18 cellular contexts compared by ENCODE assay signal in genomic region chr19:7729831-7730285, GRCh38. TPM values are rescaled to one million over a fixed set of nuclear protein-coding genes. Genes with fewer than 3 reads are reported as not detected.
DNase-seq lines count a peak whose midpoint lies in the region; ATAC-seq and TF ChIP-seq lines count a peak whose summit lies in the region.
"Had no signal": no experiment of that assay in that cellular context is flagged by ENCODE, and none has a peak within 500 bp of the region (broad histone marks: within the 10 kb centered on the region; RNA-seq: fewer than 3 reads in every experiment).

No MANE protein-coding gene starts in this region.

- intact Hi-C loops in esophagus squamous epithelium (cut with DNase I), result no loop called here
- intact Hi-C loops in vagina (cut with DNase I), result no loop called here

- H3K9me3 ChIP-seq in esophagus squamous epithelium (no peaks in the 10 kb centered on the region), vagina (no peaks in the 10 kb centered on the region)
- H3K9me3 ChIP-seq: left ventricle myocardium inferior, prostate gland had no signal

- H3K27ac ChIP-seq in esophagus squamous epithelium, result no peak overlapping the region
- no peak overlapping the region for H3K27ac ChIP-seq in vagina
- H3K27ac ChIP-seq: 22Rv1, HL-60, left ventricle myocardium inferior, prostate gland had no signal

- 6 to 8% methylated on average over 2 to 6 of the region's 34 CpGs for WGBS in esophagus squamous epithelium, 2 donors

- ATAC-seq in memory B cell (ENCODE audit: low read depth) (peak; percentile 67), omental fat pad (ENCODE audit: low FRiP score) (no peak)

- H3K4me1 Mint-ChIP-seq in activated naive CD8-positive, alpha-beta T cell treated with anti-CD3 and anti-CD28 coated beads for 36 hours, result peaks cover 7% of the 10 kb centered on the region
- H3K4me1 Mint-ChIP-seq in memory B cell, result peaks cover 15% of the 10 kb centered on the region

- DNase-seq in DMS79 treated with DMSO at 0.1 percent for 48 hours (lab: John Stamatoyannopoulos, UW) (peak; percentile 26), DMS79 (lab: John Stamatoyannopoulos, UW) (no peak), GM20000 (ENCODE audit: low spot score) (peak; percentile 55), memory B cell (ENCODE audit: low spot score in 2 of 2) (no peak), omental fat pad (ENCODE audit: low spot score) (no peak), esophagus squamous epithelium (lab: John Stamatoyannopoulos, UW) (no peak), vagina (ENCODE audit: extremely low spot score in 2 of 2) (no peak)
- no peak for DNase-seq in activated naive CD8-positive, alpha-beta T cell treated with anti-CD3 and anti-CD28 coated beads for 36 hours
- DNase-seq: cortex of kidney, Kasumi-1, left ventricle myocardium inferior, NCI-H187 had no signal

- H3K4me3 ChIP-seq in esophagus squamous epithelium, result peak overlapping the region in 1 of 4 donors; percentile 15
- H3K4me3 ChIP-seq in vagina, result no peak overlapping the region
- H3K4me3 ChIP-seq: left ventricle myocardium inferior, prostate gland had no signal

- H3K27ac Mint-ChIP-seq in activated naive CD8-positive, alpha-beta T cell treated with anti-CD3 and anti-CD28 coated beads for 36 hours, result no peak overlapping the region
- peak overlapping the region; percentile 75 for H3K27ac Mint-ChIP-seq in memory B cell
- H3K27ac Mint-ChIP-seq: activated T-helper 1 cell treated with anti-CD3 and anti-CD28 coated beads, Interleukin-12 subunit alpha, Interleukin-12 subunit beta, Interleukin-2, Interleukin-4 antibody, amounts not matched to agents 30 ng/mL and 10 ng/mL and 1 ng/mL, durations not matched to agents 14 hours and 24 hours and 36 hours; T-helper 1 cell treated with Interleukin-12 subunit alpha and Interleukin-12 subunit beta and Interleukin-4 antibody, amounts not matched to agents 30 μg/mL and 1 μg/mL, for 36 hours had no signal

- TF ChIP-seq CTCF in GM20000 (IDR thresholded peaks at IDR 0.05; ENCODE audit: extremely low read depth, missing control alignments), result no peak
- TF ChIP-seq CTCF in omental fat pad (IDR thresholded peaks at IDR 0.05), result no peak
- TF ChIP-seq CTCF in esophagus squamous epithelium (IDR thresholded peaks at IDR 0.05), result no peak
- TF ChIP-seq CTCF in vagina (IDR thresholded peaks at IDR 0.05), result no peak

- TF ChIP-seq POLR2A in esophagus squamous epithelium (IDR thresholded peaks at IDR 0.05), result no peak
- no peak for TF ChIP-seq POLR2A in vagina (IDR thresholded peaks at IDR 0.05)

- H3K36me3 Mint-ChIP-seq in activated naive CD8-positive, alpha-beta T cell treated with anti-CD3 and anti-CD28 coated beads for 36 hours, result no peaks in the 10 kb centered on the region
- H3K36me3 Mint-ChIP-seq in memory B cell, result peaks cover 3% of the 10 kb centered on the region

- no peaks in the 10 kb centered on the region for H3K9me3 Mint-ChIP-seq in activated naive CD8-positive, alpha-beta T cell treated with anti-CD3 and anti-CD28 coated beads for 36 hours
- H3K9me3 Mint-ChIP-seq in memory B cell, result no peaks in the 10 kb centered on the region
- H3K9me3 Mint-ChIP-seq: activated T-helper 1 cell treated with anti-CD3 and anti-CD28 coated beads, Interleukin-12 subunit alpha, Interleukin-12 subunit beta, Interleukin-2, Interleukin-4 antibody, amounts not matched to agents 30 ng/mL and 10 ng/mL and 1 ng/mL, durations not matched to agents 14 hours and 24 hours and 36 hours; T-helper 1 cell treated with Interleukin-12 subunit alpha and Interleukin-12 subunit beta and Interleukin-4 antibody, amounts not matched to agents 30 μg/mL and 1 μg/mL, for 36 hours had no signal

- peaks cover 49% of the 10 kb centered on the region for H3K27me3 Mint-ChIP-seq in activated naive CD8-positive, alpha-beta T cell treated with anti-CD3 and anti-CD28 coated beads for 36 hours
- peaks cover 22% of the 10 kb centered on the region for H3K27me3 Mint-ChIP-seq in memory B cell

- H3K36me3 ChIP-seq in esophagus squamous epithelium, result no peaks in the 10 kb centered on the region
- H3K36me3 ChIP-seq in vagina, result no peaks in the 10 kb centered on the region
- H3K36me3 ChIP-seq: left ventricle myocardium inferior, prostate gland had no signal

- peaks cover 5 to 92% (median 12%) of the 10 kb centered on the region in 4 donors for H3K27me3 ChIP-seq in esophagus squamous epithelium
- H3K27me3 ChIP-seq in vagina, result peaks cover 7% of the 10 kb centered on the region

- H3K4me1 ChIP-seq in esophagus squamous epithelium, result peaks cover 0 to 8% (median 3%) of the 10 kb centered on the region in 3 donors
- no peaks in the 10 kb centered on the region for H3K4me1 ChIP-seq in vagina
- H3K4me1 ChIP-seq: left ventricle myocardium inferior, prostate gland had no signal

- H3K4me3 Mint-ChIP-seq in activated naive CD8-positive, alpha-beta T cell treated with anti-CD3 and anti-CD28 coated beads for 36 hours, result peak overlapping the region; percentile 25
- H3K4me3 Mint-ChIP-seq in memory B cell, result peak overlapping the region; percentile 66
- H3K4me3 Mint-ChIP-seq: activated T-helper 1 cell treated with anti-CD3 and anti-CD28 coated beads, Interleukin-12 subunit alpha, Interleukin-12 subunit beta, Interleukin-2, Interleukin-4 antibody, amounts not matched to agents 30 ng/mL and 10 ng/mL and 1 ng/mL, durations not matched to agents 14 hours and 24 hours and 36 hours; T-helper 1 cell treated with Interleukin-12 subunit alpha and Interleukin-12 subunit beta and Interleukin-4 antibody, amounts not matched to agents 30 μg/mL and 1 μg/mL, for 36 hours had no signal

RNA-seq across cellular contexts. Expression of gene CLEC4G, which starts 2.1 kb away (rescaled TPM):
- total RNA-seq in activated naive CD8-positive, alpha-beta T cell treated with anti-CD3 and anti-CD28 coated beads for 36 hours, result not detected
- 1 to 10 TPM; 2.3 to 9.3 (median 6.0) TPM for total RNA-seq in omental fat pad
- total RNA-seq in esophagus squamous epithelium, result 1 to 10 TPM in 2 of 4 donors, under 1 TPM in 1, not detected in 1; 0.18 to 3.2 (median 1.1) TPM
- total RNA-seq in vagina, result 0.98 TPM
- total RNA-seq: activated T-helper 1 cell treated with anti-CD3 and anti-CD28 coated beads, Interleukin-12 subunit alpha, Interleukin-12 subunit beta, Interleukin-2, Interleukin-4 antibody, amounts not matched to agents 30 ng/mL and 10 ng/mL and 1 ng/mL, durations not matched to agents 14 hours and 24 hours and 36 hours had no signal

RNA-seq across cellular contexts. Expression of gene CD209, which starts 17.5 kb away (rescaled TPM):
- not detected for total RNA-seq in activated naive CD8-positive, alpha-beta T cell treated with anti-CD3 and anti-CD28 coated beads for 36 hours
- total RNA-seq in omental fat pad (10 to 100 TPM; 12.7 to 21.8 (median 17.2) TPM), esophagus squamous epithelium (1 to 10 TPM in 2 of 4 donors, under 1 TPM in 1, not detected in 1; 0.40 to 4.9 (median 4.0) TPM), vagina (8.8 TPM)
- total RNA-seq: activated T-helper 1 cell treated with anti-CD3 and anti-CD28 coated beads, Interleukin-12 subunit alpha, Interleukin-12 subunit beta, Interleukin-2, Interleukin-4 antibody, amounts not matched to agents 30 ng/mL and 10 ng/mL and 1 ng/mL, durations not matched to agents 14 hours and 24 hours and 36 hours had no signal

RNA-seq across cellular contexts. Expression of gene FCER2, which starts 27.9 kb away (rescaled TPM):
- total RNA-seq in activated naive CD8-positive, alpha-beta T cell treated with anti-CD3 and anti-CD28 coated beads for 36 hours, result 1 to 10 TPM; 1.5 to 1.7 TPM
- total RNA-seq in omental fat pad, result 1 to 10 TPM in 2 of 4 donors, under 1 TPM in 2; 0.65 to 1.8 (median 1.0) TPM
- not detected for total RNA-seq in esophagus squamous epithelium
- not detected for total RNA-seq in vagina
- total RNA-seq: activated T-helper 1 cell treated with anti-CD3 and anti-CD28 coated beads, Interleukin-12 subunit alpha, Interleukin-12 subunit beta, Interleukin-2, Interleukin-4 antibody, amounts not matched to agents 30 ng/mL and 10 ng/mL and 1 ng/mL, durations not matched to agents 14 hours and 24 hours and 36 hours had no signal

RNA-seq across cellular contexts. Expression of gene CLEC4M, which starts 33.2 kb away (rescaled TPM):
- not detected for total RNA-seq in activated naive CD8-positive, alpha-beta T cell treated with anti-CD3 and anti-CD28 coated beads for 36 hours
- under 1 TPM in 2 of 4 donors, not detected in 2; 0.56 to 0.93 TPM for total RNA-seq in omental fat pad
- total RNA-seq in esophagus squamous epithelium, result not detected
- not detected for total RNA-seq in vagina
- total RNA-seq: activated T-helper 1 cell treated with anti-CD3 and anti-CD28 coated beads, Interleukin-12 subunit alpha, Interleukin-12 subunit beta, Interleukin-2, Interleukin-4 antibody, amounts not matched to agents 30 ng/mL and 10 ng/mL and 1 ng/mL, durations not matched to agents 14 hours and 24 hours and 36 hours; left ventricle myocardium inferior; temporal lobe had no signal

RNA-seq across cellular contexts. Expression of gene TRAPPC5, which starts 49.2 kb away (rescaled TPM):
- 10 to 100 TPM; 83.3 to 83.8 TPM for total RNA-seq in activated naive CD8-positive, alpha-beta T cell treated with anti-CD3 and anti-CD28 coated beads for 36 hours
- total RNA-seq in omental fat pad (10 to 100 TPM; 54.1 to 83.6 (median 76.7) TPM), esophagus squamous epithelium (10 to 100 TPM; 52.3 to 91.5 (median 77.4) TPM), vagina (87.2 TPM)

Comparison
In these comparisons a context has a peak if more than half of its experiments do, and no peak if none do; other contexts are left out.
1. DNase-seq: peak in DMS79 treated with DMSO at 0.1 percent for 48 hours (single experiment) and GM20000 (single experiment); none in DMS79 (single experiment), activated naive CD8-positive, alpha-beta T cell treated with anti-CD3 and anti-CD28 coated beads for 36 hours (single experiment), memory B cell (0 of 2), omental fat pad (single experiment), esophagus squamous epithelium (single experiment) and vagina (0 of 2).